In genomic region chr6:47633141-47633540, GRCh38 we compare ENCODE assay signal across 12 cellular contexts.
DNase-seq lines count a peak whose midpoint lies in the region; ATAC-seq and TF ChIP-seq lines count a peak whose summit lies in the region.
"Had no signal": no experiment of that assay in that cellular context is flagged by ENCODE, and none has a peak within 500 bp of the region (broad histone marks: within the 10 kb centered on the region; RNA-seq: fewer than 3 reads in every experiment).

No MANE protein-coding gene starts in this region.

- no peaks in the 10 kb centered on the region for H3K36me3 Mint-ChIP-seq in stimulated activated naive B cell treated with anti-CD40 and anti-IgM and Interleukin-4, amounts not matched to agents 10 μg/mL and 1 μg/mL and 100 μg/mL, for 72 hours
- H3K36me3 Mint-ChIP-seq in endothelial cell (ENCODE audit: low read depth, unreplicated experiment) = no peaks in the 10 kb centered on the region

- ATAC-seq in mucosa of descending colon = peak; percentile 46
- ATAC-seq in stimulated activated naive B cell treated with anti-CD40 and anti-IgM and Interleukin-4, amounts not matched to agents 10 μg/mL and 1 μg/mL and 100 μg/mL, for 72 hours (replicated peaks) = no peak
- ATAC-seq in HG03159 (IDR thresholded peaks at IDR 0.05; ENCODE audit: unreplicated experiment) = no peak

- H3K4me3 ChIP-seq in cardiac fibroblast (replicated peaks in 1 of 2; ENCODE audit: low read depth in 2 of 2, low read length in 2 of 2) (no peak overlapping the region), mucosa of descending colon (no peak overlapping the region)
- H3K4me3 ChIP-seq: smooth muscle cell had no signal

- intact Hi-C loops in mucosa of descending colon (cut with DNase I, micrococcal nuclease) = loop anchor here (5.0 kb wide), 2 partner anchors 99 to 144 kb away; no protein-coding TSS in a partner anchor

- peaks cover 4 to 7% of the 10 kb centered on the region in 2 donors for H3K27me3 Mint-ChIP-seq in stimulated activated naive B cell treated with anti-CD40 and anti-IgM and Interleukin-4, amounts not matched to agents 10 μg/mL and 1 μg/mL and 100 μg/mL, for 72 hours
- no peaks in the 10 kb centered on the region for H3K27me3 Mint-ChIP-seq in endothelial cell (ENCODE audit: unreplicated experiment)

- peaks cover 2 to 7% of the 10 kb centered on the region in 2 donors for H3K4me1 Mint-ChIP-seq in stimulated activated naive B cell treated with anti-CD40 and anti-IgM and Interleukin-4, amounts not matched to agents 10 μg/mL and 1 μg/mL and 100 μg/mL, for 72 hours
- peaks cover 22% of the 10 kb centered on the region for H3K4me1 Mint-ChIP-seq in endothelial cell (ENCODE audit: unreplicated experiment)

- no peak overlapping the region for H3K4me3 Mint-ChIP-seq in stimulated activated naive B cell treated with anti-CD40 and anti-IgM and Interleukin-4, amounts not matched to agents 10 μg/mL and 1 μg/mL and 100 μg/mL, for 72 hours
- no peak overlapping the region for H3K4me3 Mint-ChIP-seq in endothelial cell (ENCODE audit: unreplicated experiment)

- H3K9me3 ChIP-seq in mucosa of descending colon = no peaks in the 10 kb centered on the region

- peak; percentile 5 for TF ChIP-seq CTCF in cardiac fibroblast (IDR thresholded peaks at IDR 0.05; ENCODE audit: low read depth, low read length)
- no peak for TF ChIP-seq CTCF in mucosa of descending colon (IDR thresholded peaks at IDR 0.05)
- TF ChIP-seq CTCF in endothelial cell (IDR thresholded peaks at IDR 0.05; ENCODE audit: unreplicated experiment) = no peak

- peaks cover 0 to 6% of the 10 kb centered on the region in 2 donors for H3K9me3 Mint-ChIP-seq in stimulated activated naive B cell treated with anti-CD40 and anti-IgM and Interleukin-4, amounts not matched to agents 10 μg/mL and 1 μg/mL and 100 μg/mL, for 72 hours
- H3K9me3 Mint-ChIP-seq in endothelial cell (ENCODE audit: unreplicated experiment) = no peaks in the 10 kb centered on the region

- no peak overlapping the region for H3K27ac Mint-ChIP-seq in stimulated activated naive B cell treated with anti-CD40 and anti-IgM and Interleukin-4, amounts not matched to agents 10 μg/mL and 1 μg/mL and 100 μg/mL, for 72 hours
- H3K27ac Mint-ChIP-seq in endothelial cell (ENCODE audit: unreplicated experiment) = no peak overlapping the region

- DNase-seq in NCI-H526 (lab: John Stamatoyannopoulos, UW) (peak; percentile 2 to 4), NCI-H526 treated with DMSO at 0.1 percent for 48 hours (lab: John Stamatoyannopoulos, UW) (no peak), NCI-H524 treated with DMSO at 0.1 percent for 48 hours (lab: John Stamatoyannopoulos, UW) (peak; percentile 21), cardiac fibroblast (ENCODE audit: low read depth in 2 of 2) (peak; percentile 24 to 28), mucosa of descending colon (peak in 1 of 3 donors; percentile 18), endothelial cell (ENCODE audit: low spot score) (no peak)
- DNase-seq in stimulated activated naive B cell treated with anti-CD40 and anti-IgM and Interleukin-4, amounts not matched to agents 10 μg/mL and 1 μg/mL and 100 μg/mL, for 72 hours = no peak
- DNase-seq: activated CD8-positive, alpha-beta memory T cell treated with anti-CD3 and anti-CD28 coated beads, Interleukin-2, amount 50 U/mL, for 4 hours; NCI-H2171 treated with DMSO at 0.1 percent for 48 hours; T-helper 1 cell had no signal

- no peaks in the 10 kb centered on the region for H3K36me3 ChIP-seq in mucosa of descending colon (ENCODE audit: low read depth)

- H3K4me1 ChIP-seq in mucosa of descending colon (ENCODE audit: low read depth) = peaks cover 22% of the 10 kb centered on the region

Comparison
In these comparisons a context has a peak if more than half of its experiments do, and no peak if none do; other contexts are left out.
1. DNase-seq: peak in NCI-H526 (2 of 2), NCI-H524 treated with DMSO at 0.1 percent for 48 hours (single experiment) and cardiac fibroblast (2 of 2); none in NCI-H526 treated with DMSO at 0.1 percent for 48 hours (single experiment), stimulated activated naive B cell treated with anti-CD40 and anti-IgM and Interleukin-4, amounts not matched to agents 10 μg/mL and 1 μg/mL and 100 μg/mL, for 72 hours (single experiment) and endothelial cell (single experiment).